32 cellular contexts compared by ENCODE assay signal in genomic region chr10:86489071-86489810, GRCh38. TPM values are rescaled to one million over a fixed set of nuclear protein-coding genes. Genes with fewer than 3 reads are reported as not detected.
DNase-seq lines count a peak whose midpoint lies in the region; ATAC-seq, FAIRE-seq and TF ChIP-seq lines count a peak whose summit lies in the region.
"Had no signal": no experiment of that assay in that cellular context is flagged by ENCODE, and none has a peak within 500 bp of the region (broad histone marks: within the 10 kb centered on the region; RNA-seq: fewer than 3 reads in every experiment).

No MANE protein-coding gene starts in this region.

- peaks cover 7 to 9% of the 10 kb centered on the region in 2 experiments for H3K36me3 ChIP-seq in keratinocyte (ENCODE audit: control insufficient read depth in 2 of 2, extremely low read depth in 1 of 2, insufficient read depth in 2 of 2, low read length in 2 of 2)
- H3K36me3 ChIP-seq: SJCRH30 had no signal

- H2AFZ ChIP-seq in keratinocyte (ENCODE audit: control insufficient read depth, low read length): no peak overlapping the region
- H2AFZ ChIP-seq: parathyroid adenoma had no signal

- H3K27me3 Mint-ChIP-seq in activated CD4-positive, alpha-beta T cell treated with anti-CD3 and anti-CD28 coated beads, Interleukin-2, amount 10 ng/mL, durations not matched to agents 24 days and 14 days: no peaks in the 10 kb centered on the region
- no peaks in the 10 kb centered on the region for H3K27me3 Mint-ChIP-seq in activated CD4-positive, alpha-beta T cell treated with anti-CD3 and anti-CD28 coated beads, Interleukin-2, amount 10 ng/mL, durations not matched to agents 7 days and 5 days
- no peaks in the 10 kb centered on the region for H3K27me3 Mint-ChIP-seq in activated T-helper 1 cell treated with anti-CD3 and anti-CD28 coated beads, Interleukin-12 subunit alpha, Interleukin-12 subunit beta, Interleukin-2, Interleukin-4 antibody, amounts not matched to agents 30 ng/mL and 10 ng/mL and 1 ng/mL, durations not matched to agents 14 hours and 24 hours and 36 hours (ENCODE audit: insufficient read depth)
- H3K27me3 Mint-ChIP-seq: IgD-negative memory B cell; memory B cell; stimulated activated naive CD8-positive, alpha-beta T cell treated with anti-CD3 and anti-CD28 coated beads, Interleukin-15, amount 100 ng/mL, for 72 hours had no signal

- H3K4me1 ChIP-seq in keratinocyte (ENCODE audit: control insufficient read depth, extremely low read depth, insufficient read depth, low read length): no peaks in the 10 kb centered on the region
- H3K4me1 ChIP-seq: parathyroid adenoma, SJCRH30, transverse colon had no signal

- H3K27ac ChIP-seq in keratinocyte (ENCODE audit: control insufficient read depth, insufficient read depth, low read length): no peak overlapping the region
- H3K27ac ChIP-seq: 22Rv1, adrenal gland, brain microvascular endothelial cell, parathyroid adenoma, SJCRH30, spleen, transverse colon, WERI-Rb-1 had no signal

- H3K79me2 ChIP-seq in keratinocyte (ENCODE audit: control insufficient read depth, insufficient read depth, low read length): peaks cover 51% of the 10 kb centered on the region

- POLR2A ChIA-PET in activated CD4-positive, alpha-beta T cell treated with anti-CD3 and anti-CD28 coated beads, Interleukin-2, amount 10 ng/mL, durations not matched to agents 7 days and 5 days (lab: Charles Lee): no interaction called here

- no peaks in the 10 kb centered on the region for H3K9me3 ChIP-seq in keratinocyte (ENCODE audit: control insufficient read depth, low read depth, low read length)
- H3K9me3 ChIP-seq: adrenal gland, gastrocnemius medialis, SJCRH30, spleen, transverse colon had no signal

- H3K27me3 ChIP-seq in keratinocyte (ENCODE audit: control insufficient read depth, extremely low read depth, insufficient read depth, low read length): no peaks in the 10 kb centered on the region
- H3K27me3 ChIP-seq: adrenal gland, brain microvascular endothelial cell, gastrocnemius medialis, SJCRH30, spleen, transverse colon had no signal

- H3K9me3 Mint-ChIP-seq in activated CD4-positive, alpha-beta T cell treated with anti-CD3 and anti-CD28 coated beads, Interleukin-2, amount 10 ng/mL, durations not matched to agents 24 days and 14 days: no peaks in the 10 kb centered on the region
- H3K9me3 Mint-ChIP-seq in activated CD4-positive, alpha-beta T cell treated with anti-CD3 and anti-CD28 coated beads, Interleukin-2, amount 10 ng/mL, durations not matched to agents 7 days and 5 days: no peaks in the 10 kb centered on the region
- no peaks in the 10 kb centered on the region for H3K9me3 Mint-ChIP-seq in activated T-helper 1 cell treated with anti-CD3 and anti-CD28 coated beads, Interleukin-12 subunit alpha, Interleukin-12 subunit beta, Interleukin-2, Interleukin-4 antibody, amounts not matched to agents 30 ng/mL and 10 ng/mL and 1 ng/mL, durations not matched to agents 14 hours and 24 hours and 36 hours
- H3K9me3 Mint-ChIP-seq: CD14-positive monocyte; IgD-negative memory B cell; memory B cell; neural crest cell; stimulated activated naive CD8-positive, alpha-beta T cell treated with anti-CD3 and anti-CD28 coated beads, Interleukin-15, amount 100 ng/mL, for 72 hours had no signal

- H4K20me1 ChIP-seq in keratinocyte (ENCODE audit: control insufficient read depth, extremely low read depth, insufficient read depth, low read length): no peaks in the 10 kb centered on the region

- H3K27ac Mint-ChIP-seq in activated CD4-positive, alpha-beta T cell treated with anti-CD3 and anti-CD28 coated beads, Interleukin-2, amount 10 ng/mL, durations not matched to agents 24 days and 14 days: peak overlapping the region; percentile 10
- H3K27ac Mint-ChIP-seq in activated CD4-positive, alpha-beta T cell treated with anti-CD3 and anti-CD28 coated beads, Interleukin-2, amount 10 ng/mL, durations not matched to agents 7 days and 5 days: no peak overlapping the region
- peak overlapping the region; percentile 4 for H3K27ac Mint-ChIP-seq in activated T-helper 1 cell treated with anti-CD3 and anti-CD28 coated beads, Interleukin-12 subunit alpha, Interleukin-12 subunit beta, Interleukin-2, Interleukin-4 antibody, amounts not matched to agents 30 ng/mL and 10 ng/mL and 1 ng/mL, durations not matched to agents 14 hours and 24 hours and 36 hours
- H3K27ac Mint-ChIP-seq: memory B cell; stimulated activated naive CD8-positive, alpha-beta T cell treated with anti-CD3 and anti-CD28 coated beads, Interleukin-15, amount 100 ng/mL, for 72 hours had no signal

- no peak overlapping the region for H3K4me2 ChIP-seq in keratinocyte (ENCODE audit: control insufficient read depth, extremely low read depth, insufficient read depth, low read depth, low read length)

- no peak for DNase-seq in activated CD4-positive, alpha-beta T cell treated with anti-CD3 and anti-CD28 coated beads, Interleukin-2, amount 10 ng/mL, durations not matched to agents 24 days and 14 days
- DNase-seq in activated CD4-positive, alpha-beta T cell treated with anti-CD3 and anti-CD28 coated beads, Interleukin-2, amount 10 ng/mL, durations not matched to agents 7 days and 5 days: no peak
- no peak for DNase-seq in activated T-helper 1 cell treated with anti-CD3 and anti-CD28 coated beads, Interleukin-12 subunit alpha, Interleukin-12 subunit beta, Interleukin-2, Interleukin-4 antibody, amounts not matched to agents 30 ng/mL and 10 ng/mL and 1 ng/mL, durations not matched to agents 14 hours and 24 hours and 36 hours (ENCODE audit: low spot score)
- DNase-seq in keratinocyte (ENCODE audit: low read depth, low spot score): no peak
- peak; percentile 89 for DNase-seq in superior temporal gyrus (ENCODE audit: extremely low spot score)
- no peak for DNase-seq in stimulated activated CD8-positive, alpha-beta memory T cell treated with anti-CD3 and anti-CD28 coated beads, Interleukin-4, amount 100 ng/mL, for 48 hours
- DNase-seq in dedifferentiated amniotic fluid mesenchymal stem cell (ENCODE audit: extremely low spot score): no peak
- DNase-seq: activated CD4-positive, alpha-beta T cell treated with anti-CD3 and anti-CD28 coated beads for 4 hours; activated T-cell treated with anti-CD3 and anti-CD28 coated beads, Interleukin-2, amount 50 U/mL, for 1 hour; adrenal gland; brain microvascular endothelial cell; gastrocnemius medialis; NCI-H446; NCI-H748 treated with DMSO at 0.1 percent for 48 hours; right cardiac atrium; SJCRH30; spleen; stimulated activated CD4-positive, alpha-beta T cell treated with anti-CD3 and anti-CD28 coated beads, Interleukin-2, amount 100 ng/mL, for 24 hours; stimulated activated naive CD8-positive, alpha-beta T cell treated with anti-CD3 and anti-CD28 coated beads, Interleukin-15, amount 100 ng/mL, for 72 hours; T1000; transverse colon; WERI-Rb-1 had no signal

- CTCF ChIA-PET in activated CD4-positive, alpha-beta T cell treated with anti-CD3 and anti-CD28 coated beads, Interleukin-2, amount 10 ng/mL, durations not matched to agents 7 days and 5 days (lab: Charles Lee): no interaction called here

- H3K4me3 Mint-ChIP-seq in activated CD4-positive, alpha-beta T cell treated with anti-CD3 and anti-CD28 coated beads, Interleukin-2, amount 10 ng/mL, durations not matched to agents 24 days and 14 days: no peak overlapping the region
- H3K4me3 Mint-ChIP-seq in activated CD4-positive, alpha-beta T cell treated with anti-CD3 and anti-CD28 coated beads, Interleukin-2, amount 10 ng/mL, durations not matched to agents 7 days and 5 days: no peak overlapping the region
- no peak overlapping the region for H3K4me3 Mint-ChIP-seq in activated T-helper 1 cell treated with anti-CD3 and anti-CD28 coated beads, Interleukin-12 subunit alpha, Interleukin-12 subunit beta, Interleukin-2, Interleukin-4 antibody, amounts not matched to agents 30 ng/mL and 10 ng/mL and 1 ng/mL, durations not matched to agents 14 hours and 24 hours and 36 hours
- H3K4me3 Mint-ChIP-seq: CD14-positive monocyte; IgD-negative memory B cell; memory B cell; neural crest cell; stimulated activated naive CD8-positive, alpha-beta T cell treated with anti-CD3 and anti-CD28 coated beads, Interleukin-15, amount 100 ng/mL, for 72 hours had no signal

- no peaks in the 10 kb centered on the region for H3K9me1 ChIP-seq in keratinocyte (ENCODE audit: control insufficient read depth, extremely low read depth, insufficient read depth, low read length)

- peak; percentile 34 for FAIRE-seq in keratinocyte (lab: Jason Lieb, UNC)
- FAIRE-seq: D721Med, endothelial cell of umbilical vein, H1 had no signal

- peaks cover 18% of the 10 kb centered on the region for H3K4me1 Mint-ChIP-seq in activated CD4-positive, alpha-beta T cell treated with anti-CD3 and anti-CD28 coated beads, Interleukin-2, amount 10 ng/mL, durations not matched to agents 24 days and 14 days
- H3K4me1 Mint-ChIP-seq in activated CD4-positive, alpha-beta T cell treated with anti-CD3 and anti-CD28 coated beads, Interleukin-2, amount 10 ng/mL, durations not matched to agents 7 days and 5 days: peaks cover 8% of the 10 kb centered on the region
- H3K4me1 Mint-ChIP-seq in activated T-helper 1 cell treated with anti-CD3 and anti-CD28 coated beads, Interleukin-12 subunit alpha, Interleukin-12 subunit beta, Interleukin-2, Interleukin-4 antibody, amounts not matched to agents 30 ng/mL and 10 ng/mL and 1 ng/mL, durations not matched to agents 14 hours and 24 hours and 36 hours (ENCODE audit: low read depth): peaks cover 17% of the 10 kb centered on the region
- H3K4me1 Mint-ChIP-seq: neural crest cell had no signal

- ATAC-seq in GM21786 (IDR thresholded peaks at IDR 0.05; ENCODE audit: unreplicated experiment): no peak
- ATAC-seq: right cardiac atrium; stimulated activated naive CD8-positive, alpha-beta T cell treated with anti-CD3 and anti-CD28 coated beads, Interleukin-15, amount 100 ng/mL, for 72 hours had no signal

- H3K9ac ChIP-seq in keratinocyte (ENCODE audit: control insufficient read depth, extremely low read depth, insufficient read depth, low read length): no peak overlapping the region
- H3K9ac ChIP-seq: parathyroid adenoma had no signal

- peaks cover 40% of the 10 kb centered on the region for H3K36me3 Mint-ChIP-seq in activated CD4-positive, alpha-beta T cell treated with anti-CD3 and anti-CD28 coated beads, Interleukin-2, amount 10 ng/mL, durations not matched to agents 24 days and 14 days (ENCODE audit: low read depth)
- H3K36me3 Mint-ChIP-seq in activated CD4-positive, alpha-beta T cell treated with anti-CD3 and anti-CD28 coated beads, Interleukin-2, amount 10 ng/mL, durations not matched to agents 7 days and 5 days (ENCODE audit: low read depth): peaks cover 42% of the 10 kb centered on the region
- peaks cover 31% of the 10 kb centered on the region for H3K36me3 Mint-ChIP-seq in activated T-helper 1 cell treated with anti-CD3 and anti-CD28 coated beads, Interleukin-12 subunit alpha, Interleukin-12 subunit beta, Interleukin-2, Interleukin-4 antibody, amounts not matched to agents 30 ng/mL and 10 ng/mL and 1 ng/mL, durations not matched to agents 14 hours and 24 hours and 36 hours (ENCODE audit: low read depth)

- intact Hi-C loops in activated CD4-positive, alpha-beta T cell treated with anti-CD3 and anti-CD28 coated beads, Interleukin-2, amount 10 ng/mL, durations not matched to agents 24 days and 14 days (cut with micrococcal nuclease): no loop called here
- intact Hi-C loops in activated T-helper 1 cell treated with anti-CD3 and anti-CD28 coated beads, Interleukin-12 subunit alpha, Interleukin-12 subunit beta, Interleukin-2, Interleukin-4 antibody, amounts not matched to agents 30 ng/mL and 10 ng/mL and 1 ng/mL, durations not matched to agents 14 hours and 24 hours and 36 hours (cut with micrococcal nuclease): no loop called here

- dilution Hi-C loops in keratinocyte (cut with MboI; ENCODE audit: extremely low pct_ligation_motif_present, low sequenced_read_pairs): no loop called here

- no peak overlapping the region for H3K4me3 ChIP-seq in keratinocyte (ENCODE audit: control insufficient read depth in 2 of 3, extremely low read depth in 1 of 3, insufficient read depth in 2 of 3, low read depth in 1 of 3, low read length in 3 of 3)
- H3K4me3 ChIP-seq: adrenal gland, gastrocnemius medialis, SJCRH30, spleen, transverse colon had no signal

- TF ChIP-seq CTCF in keratinocyte (optimal IDR thresholded peaks at IDR 0.05 in 1 of 3, IDR thresholded peaks at IDR 0.05 in 1 of 3, conservative IDR thresholded peaks at IDR 0.05 in 1 of 3; ENCODE audit: extremely low read depth in 1 of 3, insufficient read depth in 2 of 3, low read length in 3 of 3): no peak

RNA-seq across cellular contexts. Expression of gene WAPL, which starts 32.4 kb away (rescaled TPM):
- total RNA-seq in activated CD4-positive, alpha-beta T cell treated with anti-CD3 and anti-CD28 coated beads, Interleukin-2, amount 10 ng/mL, durations not matched to agents 24 days and 14 days: 47.2 and 50.6 TPM in 2 replicates
- total RNA-seq in activated CD4-positive, alpha-beta T cell treated with anti-CD3 and anti-CD28 coated beads, Interleukin-2, amount 10 ng/mL, durations not matched to agents 7 days and 5 days: 10 to 100 TPM; 50.3 to 54.4 TPM
- 49.7 and 50.2 TPM in 2 replicates for total RNA-seq in activated T-helper 1 cell treated with anti-CD3 and anti-CD28 coated beads, Interleukin-12 subunit alpha, Interleukin-12 subunit beta, Interleukin-2, Interleukin-4 antibody, amounts not matched to agents 30 ng/mL and 10 ng/mL and 1 ng/mL, durations not matched to agents 14 hours and 24 hours and 36 hours
- 15.8 to 26.2 TPM (median 18.9 TPM) in 3 replicates for polyA plus RNA-seq in keratinocyte
- polyA plus RNA-seq in keratinocyte (2011; ENCODE audit: low read depth): 53.2 TPM
- polyA plus RNA-seq in keratinocyte (2011; cell fraction: cytosol; rRNA removed): 14.2 and 24.7 TPM in 2 replicates
- 22.3 and 30.6 TPM in 2 replicates for polyA plus RNA-seq in keratinocyte (2011; cell fraction: nucleus; rRNA removed)
- polyA plus RNA-seq in keratinocyte (2012; ENCODE audit: low replicate concordance): 25.2 and 29.6 TPM in 2 replicates
- 17.3 to 39.5 TPM (median 19.1 TPM) in 3 replicates for polyA minus RNA-seq in keratinocyte
- 18.6 TPM for polyA minus RNA-seq in keratinocyte (2011; cell fraction: cytosol; rRNA and poly(A)+ RNA removed)
- 29.4 and 56.1 TPM in 2 replicates for polyA minus RNA-seq in keratinocyte (2011; cell fraction: nucleus; rRNA and poly(A)+ RNA removed)
